In the genomic region with DNA sequence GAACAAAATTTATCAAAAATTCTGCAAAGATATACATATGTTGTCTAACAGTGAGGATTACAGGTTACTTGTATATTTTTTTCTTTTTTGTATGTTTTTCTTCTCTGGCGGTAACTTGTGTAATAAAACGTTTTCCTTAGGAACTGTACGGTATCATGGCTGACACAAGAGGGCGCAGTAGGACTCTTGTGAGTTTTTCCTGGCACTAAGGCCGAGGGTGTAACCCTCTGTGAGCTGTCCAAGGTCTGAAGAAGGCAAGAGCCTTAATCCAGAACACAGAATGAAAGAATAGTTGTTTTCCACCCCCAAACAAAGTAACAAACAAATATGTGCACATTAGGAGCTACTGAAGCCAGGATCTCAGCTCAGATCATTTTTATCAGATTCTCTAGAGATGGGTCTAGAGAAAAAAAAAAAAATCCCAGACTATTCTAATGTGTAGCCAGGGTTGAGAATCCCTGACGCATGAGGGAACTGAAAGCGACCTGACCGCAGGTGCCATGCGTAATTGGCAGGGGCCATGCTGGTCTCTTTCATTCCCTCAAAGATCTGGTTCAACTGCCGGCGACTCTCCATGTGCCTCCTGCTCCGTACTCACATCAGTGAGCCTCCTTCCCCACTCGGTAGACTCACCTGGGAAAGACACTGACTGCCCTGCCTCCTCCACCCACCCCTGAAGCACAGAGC, we compare ENCODE assay signal across 8 cellular contexts. TPM values are rescaled to one million over a fixed set of nuclear protein-coding genes. Genes with fewer than 3 reads are reported as not detected.
DNase-seq lines count a peak whose midpoint lies in the region; ATAC-seq and TF ChIP-seq lines count a peak whose summit lies in the region.

No MANE protein-coding gene starts in this region.

- H3K36me3 Mint-ChIP-seq in activated naive CD8-positive, alpha-beta T cell treated with anti-CD3 and anti-CD28 coated beads, Interleukin-2, amount 10 ng/mL, durations not matched to agents 7 days and 5 days: no peaks in the 10 kb centered on the region

- intact Hi-C loops in heart right ventricle (cut with DNase I): loop anchor here in 2 of 10 donors (1.0 to 10.0 kb wide), 3 partner anchors 614 to 1016 kb away; no protein-coding TSS in a partner anchor

- no peaks in the 10 kb centered on the region for H3K4me1 ChIP-seq in heart right ventricle

- peaks cover 0 to 34% (median 6%) of the 10 kb centered on the region in 7 donors for H3K27me3 ChIP-seq in heart right ventricle

- no peaks in the 10 kb centered on the region for H3K36me3 ChIP-seq in heart right ventricle

- no peak overlapping the region for H3K4me3 ChIP-seq in heart right ventricle

- H3K4me1 Mint-ChIP-seq in activated naive CD8-positive, alpha-beta T cell treated with anti-CD3 and anti-CD28 coated beads, Interleukin-2, amount 10 ng/mL, durations not matched to agents 7 days and 5 days: no peaks in the 10 kb centered on the region

- DNase-seq in DMS 273 (lab: John Stamatoyannopoulos, UW; ENCODE audit: unreplicated experiment) (peak; percentile 91), NCI-H460 (ENCODE audit: extremely low read depth, low read depth) (peak; percentile 83), heart right ventricle (peak; percentile 14 to 70), putamen (ENCODE audit: low spot score) (peak; percentile 59)
- peak; percentile 28 for DNase-seq in activated naive CD8-positive, alpha-beta T cell treated with anti-CD3 and anti-CD28 coated beads, Interleukin-2, amount 10 ng/mL, durations not matched to agents 7 days and 5 days

- H3K4me3 Mint-ChIP-seq in activated naive CD8-positive, alpha-beta T cell treated with anti-CD3 and anti-CD28 coated beads, Interleukin-2, amount 10 ng/mL, durations not matched to agents 7 days and 5 days: no peak overlapping the region

- peak; percentile 43 to 88 (median 81) for TF ChIP-seq CTCF in heart right ventricle (IDR thresholded peaks at IDR 0.05)

- POLR2A ChIA-PET in activated naive CD8-positive, alpha-beta T cell treated with anti-CD3 and anti-CD28 coated beads, Interleukin-2, amount 10 ng/mL, durations not matched to agents 7 days and 5 days (lab: Charles Lee): no interaction called here

- no peaks in the 10 kb centered on the region for H3K27me3 Mint-ChIP-seq in activated naive CD8-positive, alpha-beta T cell treated with anti-CD3 and anti-CD28 coated beads, Interleukin-2, amount 10 ng/mL, durations not matched to agents 7 days and 5 days

- no peak overlapping the region for H3K27ac ChIP-seq in heart right ventricle

- no peaks in the 10 kb centered on the region for H3K9me3 Mint-ChIP-seq in activated naive CD8-positive, alpha-beta T cell treated with anti-CD3 and anti-CD28 coated beads, Interleukin-2, amount 10 ng/mL, durations not matched to agents 7 days and 5 days

- WGBS in heart right ventricle, 2 donors: 42 to 45% methylated on average over 13 of the region's 13 CpGs

- H3K9me3 ChIP-seq in heart right ventricle: no peaks in the 10 kb centered on the region

- peak; percentile 63 for ATAC-seq in GM19023 (IDR thresholded peaks at IDR 0.05; ENCODE audit: unreplicated experiment)
- peak; percentile 70 for ATAC-seq in HG03280 (IDR thresholded peaks at IDR 0.05; ENCODE audit: unreplicated experiment)
- peak; percentile 50 for ATAC-seq in activated naive CD8-positive, alpha-beta T cell treated with anti-CD3 and anti-CD28 coated beads, Interleukin-2, amount 10 ng/mL, durations not matched to agents 7 days and 5 days (ENCODE audit: low read depth)
- ATAC-seq in heart right ventricle: peak; percentile 72 to 87 (median 82)
- no peak for ATAC-seq in HG02970 (IDR thresholded peaks at IDR 0.05; ENCODE audit: low FRiP score, unreplicated experiment)

- no peak overlapping the region for H3K27ac Mint-ChIP-seq in activated naive CD8-positive, alpha-beta T cell treated with anti-CD3 and anti-CD28 coated beads, Interleukin-2, amount 10 ng/mL, durations not matched to agents 7 days and 5 days

RNA-seq across cellular contexts. Expression of gene TMEM200C, which starts 27.0 kb away (rescaled TPM):
- 1.9 and 3.8 TPM in 2 replicates for total RNA-seq in NCI-H460 (2014; rRNA removed; shearing (Covaris generic))
- polyA plus RNA-seq in NCI-H460 (2014; cell fraction: nucleus; rRNA removed): 0.04 and 0.36 TPM in 2 replicates
- not detected for total RNA-seq in activated naive CD8-positive, alpha-beta T cell treated with anti-CD3 and anti-CD28 coated beads, Interleukin-2, amount 10 ng/mL, durations not matched to agents 7 days and 5 days
- total RNA-seq in heart right ventricle: under 1 TPM; 0.04 to 0.79 (median 0.33) TPM
- polyA plus RNA-seq in heart right ventricle: 1 to 10 TPM in 1 of 2 donors, under 1 TPM in 1; 0.22 to 1.7 TPM

Comparison
In these comparisons a context has a peak if more than half of its experiments do, and no peak if none do; other contexts are left out.
1. DNase-seq: peak in every context shown above with its lines; median percentile 91 in DMS 273; 83 in NCI-H460; 59 in putamen; 42 in heart right ventricle; 28 in activated naive CD8-positive, alpha-beta T cell treated with anti-CD3 and anti-CD28 coated beads, Interleukin-2, amount 10 ng/mL, durations not matched to agents 7 days and 5 days.